20 cellular contexts compared by ENCODE assay signal in genomic region chr4:74627516-74627915, GRCh38.
DNase-seq lines count a peak whose midpoint lies in the region; ATAC-seq, FAIRE-seq and TF ChIP-seq lines count a peak whose summit lies in the region.
"Had no signal": no experiment of that assay in that cellular context is flagged by ENCODE, and none has a peak within 500 bp of the region (broad histone marks: within the 10 kb centered on the region; RNA-seq: fewer than 3 reads in every experiment).

No MANE protein-coding gene starts in this region.

- no peaks in the 10 kb centered on the region for H3K9me3 ChIP-seq in HepG2 (ENCODE audit: low read length)
- no peaks in the 10 kb centered on the region for H3K9me3 ChIP-seq in transverse colon
- H3K9me3 ChIP-seq: BE2C, Peyer's patch, SJCRH30 had no signal

- no peaks in the 10 kb centered on the region for H3K27me3 ChIP-seq in HepG2 (ENCODE audit: control insufficient read depth in 1 of 2, insufficient read depth in 2 of 2, low read length in 2 of 2)
- H3K27me3 ChIP-seq in transverse colon = no peaks in the 10 kb centered on the region
- H3K27me3 ChIP-seq: BE2C, Peyer's patch, SJCRH30 had no signal

- intact Hi-C loops in HepG2 (cut with micrococcal nuclease; ENCODE audit: unreplicated experiment) = no loop called here
- intact Hi-C loops in transverse colon (cut with DNase I; ENCODE audit: low total_unique reads) = no loop called here
- intact Hi-C loops in left cardiac atrium (cut with DNase I) = no loop called here

- TF ChIP-seq CTCF in HepG2 (CRISPR knock-in tag; IDR thresholded peaks at IDR 0.05) (no peak), transverse colon (IDR thresholded peaks at IDR 0.05) (no peak)

- H3K79me2 ChIP-seq in HepG2 (ENCODE audit: insufficient read depth, low read length) = no peaks in the 10 kb centered on the region

- TF ChIP-seq POLR2A in HepG2 (IDR thresholded peaks at IDR 0.05; ENCODE audit: insufficient read depth in 1 of 2, low read depth in 2 of 2, low read length in 2 of 2) = no peak
- TF ChIP-seq POLR2A in transverse colon (IDR thresholded peaks at IDR 0.05) = no peak

- no TSS peak for BruUV-seq in HepG2 (replicated peaks; lab: Mats Ljungman, UMichigan)

- in situ Hi-C loops in HepG2 (cut with HindIII; ENCODE audit: extremely low pct_ligation_motif_present, low pct_unique_long_range_greater_than_20kb) (no loop called here), transverse colon (cut with MboI; ENCODE audit: low pct_ligation_motif_present in 1 of 4, low pct_unique_long_range_greater_than_20kb in 1 of 4, low sequenced_read_pairs in 3 of 4) (no loop called here)

- H3K9ac ChIP-seq in HepG2 (ENCODE audit: insufficient read depth, low read depth, low read length) = peak overlapping the region; percentile 49; the same call in 1 of the 2 replicates
- H3K9ac ChIP-seq: KMS-11 had no signal

- H3K4me3 ChIP-seq in HepG2 (replicated peaks in 1 of 3; ENCODE audit: insufficient read depth in 1 of 3, low read depth in 2 of 3, low read length in 3 of 3) (no peak overlapping the region), transverse colon (no peak overlapping the region)
- H3K4me3 ChIP-seq: Peyer's patch, SJCRH30 had no signal

- peak; percentile 30 for DNase-seq in HT-29 (ENCODE audit: low spot score)
- DNase-seq in HepG2 (ENCODE audit: low spot score) = no peak
- no peak for DNase-seq in transverse colon
- DNase-seq in AG08396 (ENCODE audit: low spot score) = no peak
- no peak for DNase-seq in HUDEP-2 (lab: John Stamatoyannopoulos, UW; ENCODE audit: unreplicated experiment in 76 of 76)
- no peak for DNase-seq in left cardiac atrium
- DNase-seq: BE2C, EL, GF-D8, NCI-H1105, NCI-H146, NCI-H2029 treated with DMSO at 0.1 percent for 48 hours, NCI-H226, NCI-H510A treated with DMSO at 0.1 percent for 48 hours, NCI-H748 treated with DMSO at 0.1 percent for 48 hours, Peyer's patch, SJCRH30 had no signal

- CTCF ChIA-PET in HepG2 (lab: Yijun Ruan, JAX; ENCODE audit: low intra/inter-chr PET ratio, low total read pairs) = no interaction called here

- H3K27ac ChIP-seq in HepG2 (ENCODE audit: extremely low read length, insufficient read depth, low read length) (peak overlapping the region; percentile 30), transverse colon (peak overlapping the region in 3 of 4 donors; percentile 13 to 50 (median 15))
- H3K27ac ChIP-seq: KMS-11, SJCRH30 had no signal

- POLR2A ChIA-PET in HepG2 (lab: Yijun Ruan, JAX) = interaction anchor here (1.9 kb wide), 1 partner anchor 27 kb away, joined by 5 read pairs; no protein-coding TSS in a partner anchor

- WGBS in HepG2 (ENCODE audit: low lambda C conversion rate) = 63% methylated on average over 4 of the region's 4 CpGs
- 27 to 44% methylated on average over 3 to 4 of the region's 4 CpGs for WGBS in transverse colon (ENCODE audit: low coverage in 1 of 2), 2 donors

- no peak for TF ChIP-seq RAD21 in HepG2 (CRISPR knock-in tag; IDR thresholded peaks at IDR 0.05)

- H3K36me3 ChIP-seq in HepG2 (replicated peaks in 1 of 2; ENCODE audit: control insufficient read depth in 1 of 2, insufficient read depth in 2 of 2, low read length in 2 of 2) (no peaks in the 10 kb centered on the region), transverse colon (no peaks in the 10 kb centered on the region)
- H3K36me3 ChIP-seq: BE2C, Peyer's patch, SJCRH30 had no signal

- no peaks in the 10 kb centered on the region for H4K20me1 ChIP-seq in HepG2 (ENCODE audit: insufficient read depth, low read length)

- TF ChIP-seq EP300 in HepG2 (IDR thresholded peaks at IDR 0.05; ENCODE audit: low read depth in 2 of 2, low read length in 2 of 2) (peak in 1 of 2 experiments; percentile 42; a peak in 1 of 4 replicates), HepG2 (CRISPR knock-in tag; IDR thresholded peaks at IDR 0.05; ENCODE audit: borderline replicate concordance) (no peak), transverse colon (IDR thresholded peaks at IDR 0.05; ENCODE audit: low read depth) (no peak)

- H3K4me2 ChIP-seq in HepG2 (ENCODE audit: low read depth, low read length) = no peak overlapping the region
- H3K4me2 ChIP-seq: KMS-11 had no signal

- H3K4me1 ChIP-seq in HepG2 (ENCODE audit: insufficient read depth, low read length) (peaks cover 65% of the 10 kb centered on the region), transverse colon (peaks cover 0 to 49% (median 7%) of the 10 kb centered on the region in 4 donors)
- H3K4me1 ChIP-seq: BE2C had no signal

- FAIRE-seq in colon (lab: Jason Lieb, UNC) (peak; percentile 51), HepG2 (lab: Jason Lieb, UNC) (no peak)
- FAIRE-seq: A204.1 had no signal

- H2AFZ ChIP-seq in HepG2 (ENCODE audit: low read length) = no peak overlapping the region

- ATAC-seq in HepG2 (no peak; the same call in 2 of the 3 replicates), left cardiac atrium (no peak)

TF ChIP-seq in HepG2, 621 proteins besides CTCF, POLR2A, EP300 and RAD21 (continues in another document):
- no peak for TF ChIP-seq HHEX (CRISPR knock-in tag; IDR thresholded peaks at IDR 0.05)
- no peak for TF ChIP-seq AFF4 (CRISPR knock-in tag; IDR thresholded peaks at IDR 0.05)
- TF ChIP-seq ZNF550 (CRISPR knock-in tag; IDR thresholded peaks at IDR 0.05; ENCODE audit: borderline replicate concordance) = no peak
- no peak for TF ChIP-seq SOX13 (IDR thresholded peaks at IDR 0.05)
- TF ChIP-seq SOX13 (CRISPR knock-in tag; conservative IDR thresholded peaks at IDR 0.05 in 1 of 2, IDR thresholded peaks at IDR 0.05 in 1 of 2) = peak in 1 of 2 experiments; percentile 15; a peak in 1 of 4 replicates
- peak; percentile 69 for TF ChIP-seq ATF7 (IDR thresholded peaks at IDR 0.05)
- no peak for TF ChIP-seq ATF7 (CRISPR knock-in tag; IDR thresholded peaks at IDR 0.05)
- 0 out of 2 replicates have a peak, but pooled peaks have one; percentile 12 for TF ChIP-seq PAXIP1 (CRISPR knock-in tag; conservative IDR thresholded peaks at IDR 0.05)
- peak; percentile 44; the same call in 1 of the 2 replicates for TF ChIP-seq MED1 (CRISPR knock-in tag; IDR thresholded peaks at IDR 0.05)
- no peak for TF ChIP-seq ZNF33A (CRISPR knock-in tag; IDR thresholded peaks at IDR 0.05; ENCODE audit: borderline replicate concordance)
- no peak for TF ChIP-seq CREB1 (IDR thresholded peaks at IDR 0.05)
- peak; percentile 29; the same call in 1 of the 2 replicates for TF ChIP-seq CREB1 (CRISPR knock-in tag; IDR thresholded peaks at IDR 0.05)
- no peak for TF ChIP-seq ZNF20 (CRISPR knock-in tag; IDR thresholded peaks at IDR 0.05)
- no peak for TF ChIP-seq MEIS1 (CRISPR knock-in tag; IDR thresholded peaks at IDR 0.05; ENCODE audit: borderline replicate concordance)
